In genomic region chr9:32552172-32552872, GRCh38 we compare ENCODE assay signal across 1 cellular context.
TF ChIP-seq lines count a peak whose summit lies in the region.

Gene SMIM27 (plus strand): TSS chr9:32552327. CDS start chr9:32552435, 108 bp downstream.
Gene TOPORS (minus strand): TSS chr9:32552586. CDS start chr9:32552436, 150 bp downstream.

TF ChIP-seq in HEK293, 187 proteins besides CTCF, POLR2A, EP300 and RAD21 (continued from another document and continues in another):
- TF ChIP-seq ZNF513 (tag by site-specific recombination; IDR thresholded peaks at IDR 0.05): no peak
- no peak for TF ChIP-seq GFI1B (tag by site-specific recombination; IDR thresholded peaks at IDR 0.05)
- no peak for TF ChIP-seq ZNF777 (tag by site-specific recombination; IDR thresholded peaks at IDR 0.05; ENCODE audit: borderline replicate concordance)
- TF ChIP-seq SETDB1 (IDR thresholded peaks at IDR 0.05; ENCODE audit: insufficient read length, low read length): no peak
- no peak for TF ChIP-seq SCRT2 (tag by site-specific recombination; IDR thresholded peaks at IDR 0.05)
- TF ChIP-seq PATZ1 (tag by site-specific recombination; IDR thresholded peaks at IDR 0.05): peak; percentile 94
- no peak for TF ChIP-seq ZNF544 (tag by site-specific recombination; IDR thresholded peaks at IDR 0.05)
- no peak for TF ChIP-seq ZNF830 (tag by site-specific recombination; IDR thresholded peaks at IDR 0.05; ENCODE audit: low read depth)
- TF ChIP-seq ZNF335 (tag by site-specific recombination; conservative IDR thresholded peaks at IDR 0.05): peak; percentile 85
- TF ChIP-seq, protein P1, sequence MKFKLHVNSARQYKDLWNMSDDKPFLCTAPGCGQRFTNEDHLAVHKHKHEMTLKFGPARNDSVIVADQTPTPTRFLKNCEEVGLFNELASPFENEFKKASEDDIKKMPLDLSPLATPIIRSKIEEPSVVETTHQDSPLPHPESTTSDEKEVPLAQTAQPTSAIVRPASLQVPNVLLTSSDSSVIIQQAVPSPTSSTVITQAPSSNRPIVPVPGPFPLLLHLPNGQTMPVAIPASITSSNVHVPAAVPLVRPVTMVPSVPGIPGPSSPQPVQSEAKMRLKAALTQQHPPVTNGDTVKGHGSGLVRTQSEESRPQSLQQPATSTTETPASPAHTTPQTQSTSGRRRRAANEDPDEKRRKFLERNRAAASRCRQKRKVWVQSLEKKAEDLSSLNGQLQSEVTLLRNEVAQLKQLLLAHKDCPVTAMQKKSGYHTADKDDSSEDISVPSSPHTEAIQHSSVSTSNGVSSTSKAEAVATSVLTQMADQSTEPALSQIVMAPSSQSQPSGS (tag by site-specific recombination; IDR thresholded peaks at IDR 0.05; ENCODE audit: low read depth): no peak
- TF ChIP-seq IKZF3 (tag by site-specific recombination; IDR thresholded peaks at IDR 0.05): peak; percentile 66; the same call in 1 of the 2 replicates
- TF ChIP-seq ZNF10 (tag by site-specific recombination; IDR thresholded peaks at IDR 0.05): no peak
- TF ChIP-seq ZNF658 (tag by site-specific recombination; IDR thresholded peaks at IDR 0.05): no peak
- TF ChIP-seq, protein P2, sequence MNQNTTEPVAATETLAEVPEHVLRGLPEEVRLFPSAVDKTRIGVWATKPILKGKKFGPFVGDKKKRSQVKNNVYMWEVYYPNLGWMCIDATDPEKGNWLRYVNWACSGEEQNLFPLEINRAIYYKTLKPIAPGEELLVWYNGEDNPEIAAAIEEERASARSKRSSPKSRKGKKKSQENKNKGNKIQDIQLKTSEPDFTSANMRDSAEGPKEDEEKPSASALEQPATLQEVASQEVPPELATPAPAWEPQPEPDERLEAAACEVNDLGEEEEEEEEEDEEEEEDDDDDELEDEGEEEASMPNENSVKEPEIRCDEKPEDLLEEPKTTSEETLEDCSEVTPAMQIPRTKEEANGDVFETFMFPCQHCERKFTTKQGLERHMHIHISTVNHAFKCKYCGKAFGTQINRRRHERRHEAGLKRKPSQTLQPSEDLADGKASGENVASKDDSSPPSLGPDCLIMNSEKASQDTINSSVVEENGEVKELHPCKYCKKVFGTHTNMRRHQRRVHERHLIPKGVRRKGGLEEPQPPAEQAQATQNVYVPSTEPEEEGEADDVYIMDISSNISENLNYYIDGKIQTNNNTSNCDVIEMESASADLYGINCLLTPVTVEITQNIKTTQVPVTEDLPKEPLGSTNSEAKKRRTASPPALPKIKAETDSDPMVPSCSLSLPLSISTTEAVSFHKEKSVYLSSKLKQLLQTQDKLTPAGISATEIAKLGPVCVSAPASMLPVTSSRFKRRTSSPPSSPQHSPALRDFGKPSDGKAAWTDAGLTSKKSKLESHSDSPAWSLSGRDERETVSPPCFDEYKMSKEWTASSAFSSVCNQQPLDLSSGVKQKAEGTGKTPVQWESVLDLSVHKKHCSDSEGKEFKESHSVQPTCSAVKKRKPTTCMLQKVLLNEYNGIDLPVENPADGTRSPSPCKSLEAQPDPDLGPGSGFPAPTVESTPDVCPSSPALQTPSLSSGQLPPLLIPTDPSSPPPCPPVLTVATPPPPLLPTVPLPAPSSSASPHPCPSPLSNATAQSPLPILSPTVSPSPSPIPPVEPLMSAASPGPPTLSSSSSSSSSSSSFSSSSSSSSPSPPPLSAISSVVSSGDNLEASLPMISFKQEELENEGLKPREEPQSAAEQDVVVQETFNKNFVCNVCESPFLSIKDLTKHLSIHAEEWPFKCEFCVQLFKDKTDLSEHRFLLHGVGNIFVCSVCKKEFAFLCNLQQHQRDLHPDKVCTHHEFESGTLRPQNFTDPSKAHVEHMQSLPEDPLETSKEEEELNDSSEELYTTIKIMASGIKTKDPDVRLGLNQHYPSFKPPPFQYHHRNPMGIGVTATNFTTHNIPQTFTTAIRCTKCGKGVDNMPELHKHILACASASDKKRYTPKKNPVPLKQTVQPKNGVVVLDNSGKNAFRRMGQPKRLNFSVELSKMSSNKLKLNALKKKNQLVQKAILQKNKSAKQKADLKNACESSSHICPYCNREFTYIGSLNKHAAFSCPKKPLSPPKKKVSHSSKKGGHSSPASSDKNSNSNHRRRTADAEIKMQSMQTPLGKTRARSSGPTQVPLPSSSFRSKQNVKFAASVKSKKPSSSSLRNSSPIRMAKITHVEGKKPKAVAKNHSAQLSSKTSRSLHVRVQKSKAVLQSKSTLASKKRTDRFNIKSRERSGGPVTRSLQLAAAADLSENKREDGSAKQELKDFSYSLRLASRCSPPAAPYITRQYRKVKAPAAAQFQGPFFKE (tag by site-specific recombination; IDR thresholded peaks at IDR 0.05; ENCODE audit: borderline replicate concordance): no peak
- TF ChIP-seq ZNF266 (tag by site-specific recombination; IDR thresholded peaks at IDR 0.05; ENCODE audit: low read depth): no peak
- no peak for TF ChIP-seq ZBTB49 (tag by site-specific recombination; IDR thresholded peaks at IDR 0.05; ENCODE audit: low read depth)
- no peak for TF ChIP-seq TCF7L2 (IDR thresholded peaks at IDR 0.05; ENCODE audit: borderline replicate concordance, low read depth, low read length)
- no peak for TF ChIP-seq GLIS1 (tag by site-specific recombination; IDR thresholded peaks at IDR 0.05)
- no peak for TF ChIP-seq ZSCAN16 (tag by site-specific recombination; IDR thresholded peaks at IDR 0.05)
- no peak for TF ChIP-seq ZNF350 (tag by site-specific recombination; IDR thresholded peaks at IDR 0.05)
- TF ChIP-seq ZBTB48 (tag by site-specific recombination; IDR thresholded peaks at IDR 0.05): no peak
- peak; percentile 50; the same call in 1 of the 2 replicates for TF ChIP-seq ZBTB7A (tag by site-specific recombination; IDR thresholded peaks at IDR 0.05; ENCODE audit: low read depth)
- TF ChIP-seq, protein P3, sequence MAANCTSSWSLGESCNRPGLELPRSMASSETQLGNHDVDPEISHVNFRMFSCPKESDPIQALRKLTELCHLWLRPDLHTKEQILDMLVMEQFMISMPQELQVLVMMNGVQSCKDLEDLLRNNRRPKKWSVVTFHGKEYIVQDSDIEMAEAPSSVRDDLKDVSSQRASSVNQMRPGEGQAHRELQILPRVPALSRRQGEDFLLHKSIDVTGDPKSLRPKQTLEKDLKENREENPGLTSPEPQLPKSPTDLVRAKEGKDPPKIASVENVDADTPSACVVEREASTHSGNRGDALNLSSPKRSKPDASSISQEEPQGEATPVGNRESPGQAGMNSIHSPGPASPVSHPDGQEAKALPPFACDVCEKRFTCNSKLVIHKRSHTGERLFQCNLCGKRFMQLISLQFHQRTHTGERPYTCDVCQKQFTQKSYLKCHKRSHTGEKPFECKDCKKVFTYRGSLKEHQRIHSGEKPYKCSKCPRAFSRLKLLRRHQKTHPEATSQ (tag by site-specific recombination; IDR thresholded peaks at IDR 0.05): no peak
- no peak for TF ChIP-seq ZBTB1 (tag by site-specific recombination; IDR thresholded peaks at IDR 0.05)
- no peak for TF ChIP-seq ZNF654 (tag by site-specific recombination; IDR thresholded peaks at IDR 0.05; ENCODE audit: low read depth)
- no peak for TF ChIP-seq ZNF610 (tag by site-specific recombination; IDR thresholded peaks at IDR 0.05; ENCODE audit: borderline replicate concordance)
- TF ChIP-seq ZNF366 (tag by site-specific recombination; conservative IDR thresholded peaks at IDR 0.05): no peak; the same call in none of the 2 replicates
- TF ChIP-seq, protein P4, sequence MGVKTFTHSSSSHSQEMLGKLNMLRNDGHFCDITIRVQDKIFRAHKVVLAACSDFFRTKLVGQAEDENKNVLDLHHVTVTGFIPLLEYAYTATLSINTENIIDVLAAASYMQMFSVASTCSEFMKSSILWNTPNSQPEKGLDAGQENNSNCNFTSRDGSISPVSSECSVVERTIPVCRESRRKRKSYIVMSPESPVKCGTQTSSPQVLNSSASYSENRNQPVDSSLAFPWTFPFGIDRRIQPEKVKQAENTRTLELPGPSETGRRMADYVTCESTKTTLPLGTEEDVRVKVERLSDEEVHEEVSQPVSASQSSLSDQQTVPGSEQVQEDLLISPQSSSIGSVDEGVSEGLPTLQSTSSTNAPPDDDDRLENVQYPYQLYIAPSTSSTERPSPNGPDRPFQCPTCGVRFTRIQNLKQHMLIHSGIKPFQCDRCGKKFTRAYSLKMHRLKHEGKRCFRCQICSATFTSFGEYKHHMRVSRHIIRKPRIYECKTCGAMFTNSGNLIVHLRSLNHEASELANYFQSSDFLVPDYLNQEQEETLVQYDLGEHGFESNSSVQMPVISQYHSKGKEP (tag by site-specific recombination; IDR thresholded peaks at IDR 0.05): no peak
- TF ChIP-seq ZNF626 (tag by site-specific recombination; IDR thresholded peaks at IDR 0.05): no peak
- no peak for TF ChIP-seq ZNF184 (tag by site-specific recombination; IDR thresholded peaks at IDR 0.05)
- TF ChIP-seq ZFHX2 (tag by site-specific recombination; conservative IDR thresholded peaks at IDR 0.05): peak; percentile 87
- no peak for TF ChIP-seq ZNF112 (tag by site-specific recombination; IDR thresholded peaks at IDR 0.05)
- TF ChIP-seq ZNF747 (tag by site-specific recombination; IDR thresholded peaks at IDR 0.05): no peak
- peak; percentile 62 for TF ChIP-seq SP7 (tag by site-specific recombination; IDR thresholded peaks at IDR 0.05)
- no peak for TF ChIP-seq ZNF391 (tag by site-specific recombination; IDR thresholded peaks at IDR 0.05; ENCODE audit: borderline replicate concordance, low read depth)
- TF ChIP-seq ZNF239 (tag by site-specific recombination; IDR thresholded peaks at IDR 0.05): no peak
- no peak for TF ChIP-seq ZNF426 (tag by site-specific recombination; IDR thresholded peaks at IDR 0.05)
- TF ChIP-seq ZNF510 (tag by site-specific recombination; IDR thresholded peaks at IDR 0.05; ENCODE audit: insufficient replicate concordance): no peak
- TF ChIP-seq PBX3 (CRISPR knock-in tag; IDR thresholded peaks at IDR 0.05): no peak
- TF ChIP-seq, protein P5, sequence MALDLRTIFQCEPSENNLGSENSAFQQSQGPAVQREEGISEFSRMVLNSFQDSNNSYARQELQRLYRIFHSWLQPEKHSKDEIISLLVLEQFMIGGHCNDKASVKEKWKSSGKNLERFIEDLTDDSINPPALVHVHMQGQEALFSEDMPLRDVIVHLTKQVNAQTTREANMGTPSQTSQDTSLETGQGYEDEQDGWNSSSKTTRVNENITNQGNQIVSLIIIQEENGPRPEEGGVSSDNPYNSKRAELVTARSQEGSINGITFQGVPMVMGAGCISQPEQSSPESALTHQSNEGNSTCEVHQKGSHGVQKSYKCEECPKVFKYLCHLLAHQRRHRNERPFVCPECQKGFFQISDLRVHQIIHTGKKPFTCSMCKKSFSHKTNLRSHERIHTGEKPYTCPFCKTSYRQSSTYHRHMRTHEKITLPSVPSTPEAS (tag by site-specific recombination; IDR thresholded peaks at IDR 0.05): peak; percentile 39; the same call in 1 of the 2 replicates
- peak; percentile 67 for TF ChIP-seq KLF10 (tag by site-specific recombination; IDR thresholded peaks at IDR 0.05)
- TF ChIP-seq, protein P6, sequence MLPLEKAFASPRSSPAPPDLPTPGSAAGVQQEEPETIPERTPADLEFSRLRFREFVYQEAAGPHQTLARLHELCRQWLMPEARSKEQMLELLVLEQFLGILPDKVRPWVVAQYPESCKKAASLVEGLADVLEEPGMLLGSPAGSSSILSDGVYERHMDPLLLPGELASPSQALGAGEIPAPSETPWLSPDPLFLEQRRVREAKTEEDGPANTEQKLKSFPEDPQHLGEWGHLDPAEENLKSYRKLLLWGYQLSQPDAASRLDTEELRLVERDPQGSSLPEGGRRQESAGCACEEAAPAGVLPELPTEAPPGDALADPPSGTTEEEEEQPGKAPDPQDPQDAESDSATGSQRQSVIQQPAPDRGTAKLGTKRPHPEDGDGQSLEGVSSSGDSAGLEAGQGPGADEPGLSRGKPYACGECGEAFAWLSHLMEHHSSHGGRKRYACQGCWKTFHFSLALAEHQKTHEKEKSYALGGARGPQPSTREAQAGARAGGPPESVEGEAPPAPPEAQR (tag by site-specific recombination; IDR thresholded peaks at IDR 0.05): no peak
